1 cellular context compared by ENCODE assay signal in the genomic region with DNA sequence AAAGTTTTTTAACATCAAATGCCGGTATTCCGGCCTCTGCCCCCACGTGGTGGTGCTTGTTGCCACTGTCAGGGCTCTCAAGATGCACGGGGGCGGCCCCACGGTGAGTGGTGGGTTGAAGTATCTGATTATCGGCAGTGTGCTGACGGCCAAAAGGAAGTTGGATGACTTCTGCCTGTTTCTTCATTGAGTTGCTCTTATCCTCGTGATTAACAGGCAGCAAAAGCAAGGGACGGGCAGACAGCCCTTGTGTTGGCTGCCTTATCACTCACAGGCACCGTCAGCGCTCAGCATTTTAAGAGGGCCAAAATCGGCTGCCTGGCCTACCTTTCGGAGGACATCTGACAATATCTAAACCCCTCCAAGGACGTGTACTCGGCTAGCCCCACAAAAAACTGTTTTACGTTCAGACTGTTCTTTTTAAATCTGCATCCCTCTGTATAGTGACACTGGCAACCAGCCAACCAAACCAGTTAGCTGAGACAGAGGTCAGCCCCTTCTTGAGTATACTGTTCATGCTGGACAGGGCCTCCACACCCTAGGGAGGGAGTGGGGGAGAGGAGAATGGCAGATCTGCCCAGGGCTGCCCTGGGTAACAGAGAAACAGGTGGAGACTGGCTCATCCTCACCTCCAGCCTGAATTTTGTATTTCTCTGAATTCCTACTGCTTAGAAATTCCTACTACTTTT.
TF ChIP-seq lines count a peak whose summit lies in the region.

No MANE protein-coding gene starts in this region.

TF ChIP-seq in HepG2, 621 proteins besides CTCF, POLR2A, EP300 and RAD21:
- TF ChIP-seq NR2F2 (IDR thresholded peaks at IDR 0.05; ENCODE audit: borderline replicate concordance, low read depth) (no peak), FOSL1 (CRISPR knock-in tag; IDR thresholded peaks at IDR 0.05; ENCODE audit: borderline replicate concordance) (no peak), PCBP1 (IDR thresholded peaks at IDR 0.05; ENCODE audit: borderline replicate concordance, low read depth, low read length) (no peak), ZNF24 (IDR thresholded peaks at IDR 0.05) (no peak), ZNF432 (CRISPR knock-in tag; IDR thresholded peaks at IDR 0.05; ENCODE audit: borderline replicate concordance) (no peak), U2AF1 (optimal IDR thresholded peaks at IDR 0.05; ENCODE audit: low read depth, low read length) (no peak), ZNF230 (CRISPR knock-in tag; IDR thresholded peaks at IDR 0.05) (no peak)
- TF ChIP-seq, protein P1, sequence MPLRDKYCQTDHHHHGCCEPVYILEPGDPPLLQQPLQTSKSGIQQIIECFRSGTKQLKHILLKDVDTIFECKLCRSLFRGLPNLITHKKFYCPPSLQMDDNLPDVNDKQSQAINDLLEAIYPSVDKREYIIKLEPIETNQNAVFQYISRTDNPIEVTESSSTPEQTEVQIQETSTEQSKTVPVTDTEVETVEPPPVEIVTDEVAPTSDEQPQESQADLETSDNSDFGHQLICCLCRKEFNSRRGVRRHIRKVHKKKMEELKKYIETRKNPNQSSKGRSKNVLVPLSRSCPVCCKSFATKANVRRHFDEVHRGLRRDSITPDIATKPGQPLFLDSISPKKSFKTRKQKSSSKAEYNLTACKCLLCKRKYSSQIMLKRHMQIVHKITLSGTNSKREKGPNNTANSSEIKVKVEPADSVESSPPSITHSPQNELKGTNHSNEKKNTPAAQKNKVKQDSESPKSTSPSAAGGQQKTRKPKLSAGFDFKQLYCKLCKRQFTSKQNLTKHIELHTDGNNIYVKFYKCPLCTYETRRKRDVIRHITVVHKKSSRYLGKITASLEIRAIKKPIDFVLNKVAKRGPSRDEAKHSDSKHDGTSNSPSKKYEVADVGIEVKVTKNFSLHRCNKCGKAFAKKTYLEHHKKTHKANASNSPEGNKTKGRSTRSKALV (CRISPR knock-in tag; IDR thresholded peaks at IDR 0.05) = no peak
